ENCODE assay signal across 25 cellular contexts in the genomic region with DNA sequence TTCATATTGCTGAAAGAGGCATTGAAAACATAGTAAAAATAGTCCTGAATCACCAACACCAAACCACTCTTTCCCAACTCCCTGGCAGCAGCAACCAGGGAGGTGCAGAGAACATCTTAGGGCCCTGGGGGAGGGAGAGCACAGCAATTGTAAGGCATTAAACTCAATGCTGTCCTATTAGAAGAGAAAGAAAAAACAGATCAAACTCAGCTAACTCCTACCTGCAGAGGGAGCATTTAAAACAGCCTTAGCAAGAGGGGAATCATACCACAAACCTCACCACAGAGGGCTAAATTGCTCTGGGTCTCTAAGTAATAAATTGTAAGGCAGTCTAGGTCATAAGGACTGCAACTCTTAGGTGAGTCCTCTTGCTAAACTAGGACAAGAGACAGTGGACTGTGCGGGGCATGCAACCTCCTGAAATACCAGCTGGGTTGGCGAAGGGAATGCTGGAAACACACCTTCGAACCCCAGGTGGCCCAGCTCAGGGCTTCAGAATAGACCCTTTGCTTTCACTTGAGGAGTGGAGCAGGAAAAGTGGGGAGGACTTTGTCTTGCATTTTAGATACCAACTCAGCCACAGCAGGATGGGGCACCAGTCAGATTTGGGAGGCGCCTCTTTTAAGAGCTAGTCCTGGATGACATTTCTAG.
DNase-seq lines count a peak whose midpoint lies in the region; ATAC-seq and TF ChIP-seq lines count a peak whose summit lies in the region.
"Had no signal": no experiment of that assay in that cellular context is flagged by ENCODE, and none has a peak within 500 bp of the region (broad histone marks: within the 10 kb centered on the region; RNA-seq: fewer than 3 reads in every experiment).

No MANE protein-coding gene starts in this region.

- no peak overlapping the region for H3K4me3 ChIP-seq in Jurkat, Clone E6-1 (ENCODE audit: low read length)
- H3K4me3 ChIP-seq in PC-9 (no peak overlapping the region), endodermal cell (ENCODE audit: low read length) (no peak overlapping the region), right lobe of liver (no peak overlapping the region)
- H3K4me3 ChIP-seq: A549, GM12878, Peyer's patch had no signal

- TF ChIP-seq POLR2A in right lobe of liver (IDR thresholded peaks at IDR 0.05): no peak

- H3K36me3 ChIP-seq in PC-9 (ENCODE audit: low read depth): no peaks in the 10 kb centered on the region
- H3K36me3 ChIP-seq in endodermal cell (ENCODE audit: control insufficient read depth, insufficient read depth, low read length): no peaks in the 10 kb centered on the region
- no peaks in the 10 kb centered on the region for H3K36me3 ChIP-seq in right lobe of liver
- H3K36me3 ChIP-seq: Peyer's patch had no signal

- no peaks in the 10 kb centered on the region for H3K79me2 ChIP-seq in PC-9 (ENCODE audit: low read depth)

- H3K27me3 ChIP-seq in PC-9 (ENCODE audit: insufficient read depth, low read depth): no peaks in the 10 kb centered on the region
- no peaks in the 10 kb centered on the region for H3K27me3 ChIP-seq in endodermal cell (ENCODE audit: control insufficient read depth, insufficient read depth, low read length, poor library complexity, severe bottlenecking)
- no peaks in the 10 kb centered on the region for H3K27me3 ChIP-seq in right lobe of liver
- H3K27me3 ChIP-seq: Peyer's patch had no signal

- DNase-seq in Jurkat, Clone E6-1 (ENCODE audit: low read depth, low spot score): peak; percentile 1
- DNase-seq in PC-9: no peak
- DNase-seq in endodermal cell: peak; percentile 65
- no peak for DNase-seq in NCI-H1048 (lab: John Stamatoyannopoulos, UW)
- DNase-seq in right lobe of liver: no peak
- no peak for DNase-seq in activated CD4-positive, alpha-beta T cell treated with anti-CD3 and anti-CD28 coated beads for 1 hour
- no peak for DNase-seq in NCI-H524 treated with DMSO at 0.1 percent for 48 hours (lab: John Stamatoyannopoulos, UW)
- DNase-seq: AML-193; C1 segment of cervical spinal cord; CD4-positive, alpha-beta memory T cell; COR-L47; EL; GDM1; KG1; NCI-H1092 treated with DMSO at 0.1 percent for 48 hours; NCI-H1436; NCI-H187 treated with DMSO at 0.1 percent for 48 hours; NCI-H2171 treated with DMSO at 0.1 percent for 48 hours; NCI-H524; NCI-H774; NK-92 treated with Interleukin-12 subunit alpha and Interleukin-12 subunit beta, amount 100 ng/mL, for 24 hours; Peyer's patch; SHP77 treated with DMSO at 0.1 percent for 48 hours had no signal

- intact Hi-C loops in PC-9 (cut with micrococcal nuclease; ENCODE audit: unreplicated experiment): no loop called here
- intact Hi-C loops in right lobe of liver (cut with DNase I): no loop called here

- no TSS peak for BruUV-seq in PC-9 (replicated peaks; lab: Mats Ljungman, UMichigan)

- no peaks in the 10 kb centered on the region for H3K9me2 ChIP-seq in PC-9 (ENCODE audit: insufficient read depth)

- H3K4me2 ChIP-seq in PC-9: no peak overlapping the region
- H3K4me2 ChIP-seq: A549 had no signal

- H3F3A ChIP-seq in PC-9 (ENCODE audit: insufficient read depth, low read depth): no peaks in the 10 kb centered on the region

- CTCF ChIA-PET in PC-9 (lab: Charles Lee): no interaction called here

- H3K4me1 ChIP-seq in PC-9 (replicated peaks; ENCODE audit: insufficient read depth) (no peaks in the 10 kb centered on the region), endodermal cell (ENCODE audit: control insufficient read depth, insufficient read depth, low read length) (no peaks in the 10 kb centered on the region), right lobe of liver (no peaks in the 10 kb centered on the region)
- H3K4me1 ChIP-seq: A549, Peyer's patch had no signal

- no peak for TF ChIP-seq CTCF in PC-9 (conservative IDR thresholded peaks at IDR 0.05)
- peak; percentile 65 for TF ChIP-seq CTCF in endodermal cell (conservative IDR thresholded peaks at IDR 0.05)
- TF ChIP-seq CTCF in right lobe of liver (IDR thresholded peaks at IDR 0.05): no peak

- peak overlapping the region; percentile 37; the same call in 1 of the 2 replicates for H2AFZ ChIP-seq in PC-9

- H3K9me3 ChIP-seq in PC-9 (ENCODE audit: insufficient read depth, low read depth): no peaks in the 10 kb centered on the region
- peaks cover 20% of the 10 kb centered on the region for H3K9me3 ChIP-seq in endodermal cell (ENCODE audit: control insufficient read depth, low read length)
- no peaks in the 10 kb centered on the region for H3K9me3 ChIP-seq in right lobe of liver
- H3K9me3 ChIP-seq: A549 had no signal

- WGBS in endodermal cell (ENCODE audit: insufficient coverage in 1 of 2, insufficient read length in 1 of 2), 2 experiments: 36 to 71% methylated on average over 2 to 4 of the region's 4 CpGs
- 67% methylated on average over 3 of the region's 4 CpGs for WGBS in right lobe of liver (ENCODE audit: insufficient coverage, low coverage, low lambda C conversion rate, missing lambda C conversion rate)

- peaks cover 14% of the 10 kb centered on the region for H3K9me3 Mint-ChIP-seq in endodermal cell

- no peak overlapping the region for H3K4me3 Mint-ChIP-seq in endodermal cell
- H3K4me3 Mint-ChIP-seq: CD4-positive, alpha-beta memory T cell had no signal

- POLR2A ChIA-PET in PC-9 (lab: Charles Lee; ENCODE audit: unreplicated experiment): no interaction called here

- peaks cover 8% of the 10 kb centered on the region for H3K4me1 Mint-ChIP-seq in endodermal cell
- H3K4me1 Mint-ChIP-seq: CD4-positive, alpha-beta memory T cell had no signal

- H3K27me3 Mint-ChIP-seq in endodermal cell (ENCODE audit: insufficient read depth): no peaks in the 10 kb centered on the region
- H3K27me3 Mint-ChIP-seq: CD4-positive, alpha-beta memory T cell had no signal

- ATAC-seq in right lobe of liver: no peak
- ATAC-seq: A549, GM12878 had no signal

- no peaks in the 10 kb centered on the region for H4K20me1 ChIP-seq in PC-9 (ENCODE audit: insufficient read depth)

- H3K27ac ChIP-seq in PC-9 (no peak overlapping the region), endodermal cell (ENCODE audit: low read depth, low read length) (no peak overlapping the region), right lobe of liver (no peak overlapping the region)
- H3K27ac ChIP-seq: A549, Peyer's patch had no signal

- H3K27ac Mint-ChIP-seq in endodermal cell: no peak overlapping the region
- H3K27ac Mint-ChIP-seq: CD4-positive, alpha-beta memory T cell had no signal

- no peaks in the 10 kb centered on the region for H3K36me3 Mint-ChIP-seq in endodermal cell (ENCODE audit: low read depth)
- H3K36me3 Mint-ChIP-seq: CD4-positive, alpha-beta memory T cell had no signal

- no peak overlapping the region for H3K9ac ChIP-seq in endodermal cell (ENCODE audit: extremely low read depth, low read length, poor library complexity, severe bottlenecking)

Comparison
In these comparisons a context has a peak if more than half of its experiments do, and no peak if none do; other contexts are left out.
1. DNase-seq: peak in Jurkat, Clone E6-1 (single experiment) and endodermal cell (single experiment); none in PC-9 (0 of 2), NCI-H1048 (single experiment), right lobe of liver (0 of 3), activated CD4-positive, alpha-beta T cell treated with anti-CD3 and anti-CD28 coated beads for 1 hour (single experiment) and NCI-H524 treated with DMSO at 0.1 percent for 48 hours (single experiment).